In the genomic region with DNA sequence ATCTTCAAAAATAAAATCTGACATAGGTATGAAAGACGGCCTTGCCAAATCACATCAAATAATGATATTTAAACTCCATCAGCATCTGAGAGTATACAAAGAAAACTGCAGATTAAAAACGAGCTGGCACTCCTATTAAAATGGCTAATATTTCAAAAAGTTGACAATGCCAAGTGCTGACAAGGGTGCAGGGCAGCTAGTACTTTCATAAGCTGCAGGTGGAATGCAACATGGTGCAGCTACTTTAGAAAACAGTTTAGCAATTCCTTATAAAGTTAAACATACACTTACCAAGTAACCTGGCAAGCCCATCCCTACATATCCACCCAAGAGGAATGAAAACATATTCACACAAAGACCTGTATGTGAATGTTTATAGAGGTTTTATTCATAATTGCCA, we compare ENCODE assay signal across 27 cellular contexts. TPM values are rescaled to one million over a fixed set of nuclear protein-coding genes. Genes with fewer than 3 reads are reported as not detected.
"Had no signal": no experiment of that assay in that cellular context is flagged by ENCODE, and none has a peak within 500 bp of the region (broad histone marks: within the 10 kb centered on the region; RNA-seq: fewer than 3 reads in every experiment).

No MANE protein-coding gene starts in this region.

- H3K27me3 Mint-ChIP-seq: activated CD4-positive, alpha-beta T cell treated with anti-CD3 and anti-CD28 coated beads, Interleukin-2, amount 10 ng/mL, durations not matched to agents 7 days and 5 days; activated CD8-positive, alpha-beta T cell treated with anti-CD3 and anti-CD28 coated beads for 36 hours; dendritic cell treated with granulocyte-macrophage colony-stimulating factor and Interleukin-4, amounts not matched to agents 40 ng/mL and 50 ng/mL, for 4 days; stimulated activated naive B cell treated with anti-CD40 and anti-IgM and Interleukin-4, amounts not matched to agents 10 μg/mL and 1 μg/mL and 100 μg/mL, for 72 hours had no signal

- H3K27ac Mint-ChIP-seq: mesothelial cell of epicardium; stimulated activated naive B cell treated with anti-CD40 and anti-IgM and Interleukin-4, amounts not matched to agents 10 μg/mL and 1 μg/mL and 100 μg/mL, for 72 hours had no signal

- DNase-seq: activated CD4-positive, alpha-beta T cell treated with anti-CD3 and anti-CD28 coated beads, Interleukin-2, amount 10 ng/mL, durations not matched to agents 7 days and 5 days; activated CD4-positive, CD25-positive, alpha-beta regulatory T cell treated with anti-CD3 and anti-CD28 coated beads, Interleukin-2, amount 50 U/mL, for 72 hours; activated CD8-positive, alpha-beta T cell treated with anti-CD3 and anti-CD28 coated beads for 36 hours; activated naive CD4-positive, alpha-beta T cell; activated T-cell treated with anti-CD3 and anti-CD28 coated beads, Interleukin-2, amount 50 U/mL, for 1 hour; effector CD4-positive, alpha-beta T cell; foreskin melanocyte; kidney glomerular epithelial cell; left lung; nucleus accumbens; right cardiac atrium; stimulated activated naive B cell treated with anti-CD40 and anti-IgM and Interleukin-4, amounts not matched to agents 10 μg/mL and 1 μg/mL and 100 μg/mL, for 72 hours; testis; trophoblast cell; uterus; WERI-Rb-1 had no signal

- H3K36me3 Mint-ChIP-seq: mesothelial cell of epicardium had no signal

- H3K9me3 Mint-ChIP-seq: activated CD4-positive, alpha-beta T cell treated with anti-CD3 and anti-CD28 coated beads, Interleukin-2, amount 10 ng/mL, durations not matched to agents 7 days and 5 days; activated CD8-positive, alpha-beta T cell treated with anti-CD3 and anti-CD28 coated beads for 36 hours; dendritic cell treated with granulocyte-macrophage colony-stimulating factor and Interleukin-4, amounts not matched to agents 40 ng/mL and 50 ng/mL, for 4 days; mesothelial cell of epicardium; stimulated activated naive B cell treated with anti-CD40 and anti-IgM and Interleukin-4, amounts not matched to agents 10 μg/mL and 1 μg/mL and 100 μg/mL, for 72 hours had no signal

- H3K9ac ChIP-seq: parathyroid adenoma had no signal

- H3K4me2 ChIP-seq: hepatocyte had no signal

- H3K4me3 Mint-ChIP-seq: activated CD4-positive, alpha-beta T cell treated with anti-CD3 and anti-CD28 coated beads, Interleukin-2, amount 10 ng/mL, durations not matched to agents 7 days and 5 days; activated CD8-positive, alpha-beta T cell treated with anti-CD3 and anti-CD28 coated beads for 36 hours; dendritic cell treated with granulocyte-macrophage colony-stimulating factor and Interleukin-4, amounts not matched to agents 40 ng/mL and 50 ng/mL, for 4 days; mesothelial cell of epicardium; stimulated activated naive B cell treated with anti-CD40 and anti-IgM and Interleukin-4, amounts not matched to agents 10 μg/mL and 1 μg/mL and 100 μg/mL, for 72 hours had no signal

- ATAC-seq: activated CD8-positive, alpha-beta T cell treated with anti-CD3 and anti-CD28 coated beads for 36 hours; esophagus mucosa; left lung; right cardiac atrium; stimulated activated naive B cell treated with anti-CD40 and anti-IgM and Interleukin-4, amounts not matched to agents 10 μg/mL and 1 μg/mL and 100 μg/mL, for 72 hours had no signal

- H3K27me3 ChIP-seq: hepatocyte, left lung, testis, uterus had no signal

- H3K9me3 ChIP-seq: left lung, testis, uterus had no signal

- H3K4me3 ChIP-seq: hepatocyte, left lung, testis, uterus had no signal

- H3K27ac ChIP-seq: hepatocyte, parathyroid adenoma, testis, uterus, WERI-Rb-1 had no signal

- H3K36me3 ChIP-seq: uterus had no signal

RNA-seq across cellular contexts. Expression of a gene that starts 37.8 kb away (rescaled TPM):
- total RNA-seq: activated CD4-positive, alpha-beta T cell treated with anti-CD3 and anti-CD28 coated beads, Interleukin-2, amount 10 ng/mL, durations not matched to agents 7 days and 5 days; activated CD8-positive, alpha-beta T cell treated with anti-CD3 and anti-CD28 coated beads for 36 hours; chondrocyte; endothelial cell of umbilical vein; esophagus mucosa; hepatocyte; left lung; lung microvascular endothelial cell; mesothelial cell of epicardium; pulmonary artery endothelial cell; right cardiac atrium; skeletal muscle tissue; uterus had no signal
- polyA plus RNA-seq: endothelial cell of umbilical vein, neural cell had no signal
